Comparison of ENCODE assay signal across 8 cellular contexts in the genomic region with DNA sequence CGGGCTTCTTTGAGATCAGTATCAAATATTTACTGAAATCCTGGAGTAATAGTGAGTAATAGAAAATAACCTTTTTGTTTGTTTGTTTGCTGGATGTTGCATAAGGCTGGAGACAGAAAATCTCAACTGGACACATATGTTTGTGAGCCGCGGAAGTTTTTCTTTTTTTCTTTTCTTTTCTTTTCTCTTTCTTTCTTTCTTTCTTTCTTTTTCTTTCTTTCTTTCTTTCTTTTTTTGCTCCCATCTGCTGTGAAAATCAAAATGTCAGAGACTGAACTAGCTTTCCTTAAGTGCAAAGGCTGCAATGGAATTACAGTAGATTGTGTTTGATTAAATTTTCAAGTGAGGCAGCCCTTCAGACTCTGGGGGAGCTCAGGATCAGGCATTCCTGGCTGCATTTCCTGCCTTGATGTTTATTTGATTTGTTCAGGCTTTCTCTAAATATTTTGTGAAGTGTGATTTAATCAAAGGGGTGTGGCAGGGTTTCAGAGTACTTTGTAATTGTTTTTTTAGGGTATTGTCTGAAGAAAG. TPM values are rescaled to one million over a fixed set of nuclear protein-coding genes. Genes with fewer than 3 reads are reported as not detected.
DNase-seq lines count a peak whose midpoint lies in the region; TF ChIP-seq lines count a peak whose summit lies in the region.

No MANE protein-coding gene starts in this region.

- 14 to 27% (median 18%) methylated on average over 3 of the region's 3 CpGs for WGBS in adrenal gland, 4 donors
- WGBS in liver, result 6% methylated on average over 3 of the region's 3 CpGs
- WGBS in transverse colon (ENCODE audit: low coverage in 1 of 2), 2 donors, result 23 to 45% methylated on average over 2 to 3 of the region's 3 CpGs

- H3K4me1 Mint-ChIP-seq in activated naive CD4-positive, alpha-beta T cell treated with anti-CD3 and anti-CD28 coated beads for 36 hours (ENCODE audit: low read depth), result peaks cover 50% of the 10 kb centered on the region

- H3K27me3 ChIP-seq in adrenal gland (no peaks in the 10 kb centered on the region), liver (ENCODE audit: control insufficient read depth in 4 of 4, insufficient read depth in 4 of 4, low read length in 3 of 4) (no peaks in the 10 kb centered on the region), transverse colon (peaks cover 15% of the 10 kb centered on the region)

- no peaks in the 10 kb centered on the region for H3K9me3 Mint-ChIP-seq in activated naive CD4-positive, alpha-beta T cell treated with anti-CD3 and anti-CD28 coated beads for 36 hours

- TF ChIP-seq EP300 in transverse colon (IDR thresholded peaks at IDR 0.05; ENCODE audit: low read depth), result no peak

- peak overlapping the region; percentile 40 to 62 for H3K9ac ChIP-seq in liver (ENCODE audit: low read depth in 1 of 2, low read length in 2 of 2)

- TF ChIP-seq RAD21 in liver (IDR thresholded peaks at IDR 0.05), result no peak

- H3K27ac ChIP-seq in adrenal gland (peak overlapping the region in 4 of 5 donors; percentile 5 to 81 (median 52)), liver (ENCODE audit: low read depth in 1 of 2, low read length in 2 of 2) (peak overlapping the region; percentile 71 to 84), transverse colon (peak overlapping the region; percentile 78 to 82 (median 81))

- CTCF ChIA-PET in activated naive CD4-positive, alpha-beta T cell treated with anti-CD3 and anti-CD28 coated beads for 36 hours (lab: Charles Lee), result interaction anchor here (0.7 to 3.9 kb wide), 4 partner anchors 11 to 133 kb away, joined by 3 to 12 read pairs (median 7); no protein-coding TSS in a partner anchor

- H3K9me3 ChIP-seq in adrenal gland (replicated peaks in 1 of 3), result no peaks in the 10 kb centered on the region
- H3K9me3 ChIP-seq in liver (ENCODE audit: control insufficient read depth in 4 of 4, low read length in 3 of 4), result no peaks in the 10 kb centered on the region
- no peaks in the 10 kb centered on the region for H3K9me3 ChIP-seq in transverse colon

- H3K36me3 ChIP-seq in adrenal gland (replicated peaks in 1 of 2) (no peaks in the 10 kb centered on the region), liver (ENCODE audit: control insufficient read depth in 4 of 4, insufficient read depth in 3 of 4, low read depth in 1 of 4, low read length in 3 of 4) (no peaks in the 10 kb centered on the region), transverse colon (no peaks in the 10 kb centered on the region)

- in situ Hi-C loops in transverse colon (cut with MboI; ENCODE audit: low pct_ligation_motif_present in 1 of 4, low pct_unique_long_range_greater_than_20kb in 1 of 4, low sequenced_read_pairs in 3 of 4), result no loop called here

- H3K4me3 ChIP-seq in adrenal gland (peak overlapping the region in 2 of 4 donors; percentile 54 to 63), liver (ENCODE audit: low read depth in 1 of 3, low read length in 3 of 3) (peak overlapping the region in 2 of 3 donors; percentile 67 to 70), transverse colon (peak overlapping the region; percentile 45 to 85 (median 54))

- intact Hi-C loops in activated naive CD4-positive, alpha-beta T cell treated with anti-CD3 and anti-CD28 coated beads for 36 hours (cut with micrococcal nuclease), result loop anchor here (1.0 to 10.0 kb wide), 9 partner anchors 10 to 1510 kb away; a partner anchor contains a TSS
- intact Hi-C loops in adrenal gland (cut with DNase I) (no loop called here), transverse colon (cut with DNase I; ENCODE audit: low total_unique reads) (no loop called here)

- no peak for TF ChIP-seq CTCF in adrenal gland (IDR thresholded peaks at IDR 0.05)
- no peak for TF ChIP-seq CTCF in liver (IDR thresholded peaks at IDR 0.05; ENCODE audit: low read depth, low read length, missing input control)
- no peak for TF ChIP-seq CTCF in transverse colon (IDR thresholded peaks at IDR 0.05)

- H3K4me1 ChIP-seq in adrenal gland (replicated peaks in 1 of 2) (peaks cover 0 to 7% of the 10 kb centered on the region in 2 donors), liver (ENCODE audit: control insufficient read depth in 4 of 4, insufficient read depth in 4 of 4, low read length in 3 of 4) (peaks cover 2 to 32% (median 19%) of the 10 kb centered on the region in 4 donors), transverse colon (peaks cover 0 to 38% (median 9%) of the 10 kb centered on the region in 4 donors)

- peak overlapping the region; percentile 85 for H3K4me3 Mint-ChIP-seq in activated naive CD4-positive, alpha-beta T cell treated with anti-CD3 and anti-CD28 coated beads for 36 hours

- TF ChIP-seq POLR2A in adrenal gland (IDR thresholded peaks at IDR 0.05) (no peak), transverse colon (IDR thresholded peaks at IDR 0.05) (no peak)

- H3K27ac Mint-ChIP-seq in activated naive CD4-positive, alpha-beta T cell treated with anti-CD3 and anti-CD28 coated beads for 36 hours, result peak overlapping the region; percentile 68

- DNase-seq in activated naive CD4-positive, alpha-beta T cell treated with anti-CD3 and anti-CD28 coated beads for 36 hours, result no peak
- DNase-seq in activated naive CD4-positive, alpha-beta T cell treated with anti-CD3 and anti-CD28 coated beads, Interleukin-2, amount 50 U/mL, for 16 hours, result no peak
- DNase-seq in adrenal gland (no peak), transverse colon (no peak), putamen (ENCODE audit: low spot score) (no peak), kidney tubule cell (ENCODE audit: low spot score) (no peak)
- no peak for DNase-seq in stimulated activated CD4-positive, alpha-beta T cell treated with anti-CD3 and anti-CD28 coated beads, Interleukin-15, amount 100 ng/mL, for 24 hours

- peaks cover 4% of the 10 kb centered on the region for H3K36me3 Mint-ChIP-seq in activated naive CD4-positive, alpha-beta T cell treated with anti-CD3 and anti-CD28 coated beads for 36 hours (ENCODE audit: low read depth)

- peaks cover 9% of the 10 kb centered on the region for H3K27me3 Mint-ChIP-seq in activated naive CD4-positive, alpha-beta T cell treated with anti-CD3 and anti-CD28 coated beads for 36 hours (ENCODE audit: low read depth)

TF ChIP-seq in liver, 16 proteins besides CTCF, POLR2A, EP300 and RAD21 (continues in another document):
- TF ChIP-seq FOXA2 (IDR thresholded peaks at IDR 0.05) (no peak), SP1 (IDR thresholded peaks at IDR 0.05) (no peak), JUND (IDR thresholded peaks at IDR 0.05) (no peak), GABPA (IDR thresholded peaks at IDR 0.05 in 1 of 2, conservative IDR thresholded peaks at IDR 0.05 in 1 of 2) (no peak), EGR1 (IDR thresholded peaks at IDR 0.05; ENCODE audit: low read depth in 2 of 2) (no peak), HNF4G (IDR thresholded peaks at IDR 0.05) (no peak), HNF4A (conservative IDR thresholded peaks at IDR 0.05) (peak in 1 of 2 donors; percentile 27)
- TF ChIP-seq, protein P1, sequence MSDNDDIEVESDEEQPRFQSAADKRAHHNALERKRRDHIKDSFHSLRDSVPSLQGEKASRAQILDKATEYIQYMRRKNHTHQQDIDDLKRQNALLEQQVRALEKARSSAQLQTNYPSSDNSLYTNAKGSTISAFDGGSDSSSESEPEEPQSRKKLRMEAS (IDR thresholded peaks at IDR 0.05), result no peak
- TF ChIP-seq, protein P2, sequence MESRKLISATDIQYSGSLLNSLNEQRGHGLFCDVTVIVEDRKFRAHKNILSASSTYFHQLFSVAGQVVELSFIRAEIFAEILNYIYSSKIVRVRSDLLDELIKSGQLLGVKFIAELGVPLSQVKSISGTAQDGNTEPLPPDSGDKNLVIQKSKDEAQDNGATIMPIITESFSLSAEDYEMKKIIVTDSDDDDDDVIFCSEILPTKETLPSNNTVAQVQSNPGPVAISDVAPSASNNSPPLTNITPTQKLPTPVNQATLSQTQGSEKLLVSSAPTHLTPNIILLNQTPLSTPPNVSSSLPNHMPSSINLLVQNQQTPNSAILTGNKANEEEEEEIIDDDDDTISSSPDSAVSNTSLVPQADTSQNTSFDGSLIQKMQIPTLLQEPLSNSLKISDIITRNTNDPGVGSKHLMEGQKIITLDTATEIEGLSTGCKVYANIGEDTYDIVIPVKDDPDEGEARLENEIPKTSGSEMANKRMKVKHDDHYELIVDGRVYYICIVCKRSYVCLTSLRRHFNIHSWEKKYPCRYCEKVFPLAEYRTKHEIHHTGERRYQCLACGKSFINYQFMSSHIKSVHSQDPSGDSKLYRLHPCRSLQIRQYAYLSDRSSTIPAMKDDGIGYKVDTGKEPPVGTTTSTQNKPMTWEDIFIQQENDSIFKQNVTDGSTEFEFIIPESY (IDR thresholded peaks at IDR 0.05), result no peak
- TF ChIP-seq, protein P3, sequence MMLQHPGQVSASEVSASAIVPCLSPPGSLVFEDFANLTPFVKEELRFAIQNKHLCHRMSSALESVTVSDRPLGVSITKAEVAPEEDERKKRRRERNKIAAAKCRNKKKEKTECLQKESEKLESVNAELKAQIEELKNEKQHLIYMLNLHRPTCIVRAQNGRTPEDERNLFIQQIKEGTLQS (IDR thresholded peaks at IDR 0.05), result no peak

RNA-seq across cellular contexts. Expression of a gene that starts 0.3 kb away (rescaled TPM):
- total RNA-seq in activated naive CD4-positive, alpha-beta T cell treated with anti-CD3 and anti-CD28 coated beads for 36 hours, result 1 to 10 TPM; 7.3 to 7.8 TPM
- 10 to 100 TPM in 3 of 8 donors, 1 to 10 TPM in 5; 2.1 to 17.2 (median 9.0) TPM for total RNA-seq in adrenal gland
- 1 to 10 TPM; 1.5 to 6.1 (median 3.1) TPM for polyA plus RNA-seq in adrenal gland
- 10 to 100 TPM in 1 of 2 donors, 1 to 10 TPM in 1; 6.2 to 31.2 TPM for total RNA-seq in liver
- 10 to 100 TPM; 10.3 to 15.1 TPM for polyA plus RNA-seq in liver
- 10 to 100 TPM in 2 of 4 donors, 1 to 10 TPM in 2; 6.7 to 42.6 (median 12.4) TPM for total RNA-seq in transverse colon
